8 cellular contexts compared by ENCODE assay signal in genomic region chr3:56988874-56989433, GRCh38.
DNase-seq lines count a peak whose midpoint lies in the region; ATAC-seq lines count a peak whose summit lies in the region.

No MANE protein-coding gene starts in this region.

- ATAC-seq in HG02610 (IDR thresholded peaks at IDR 0.05; ENCODE audit: unreplicated experiment) (peak; percentile 56), GM19035 (IDR thresholded peaks at IDR 0.05; ENCODE audit: unreplicated experiment) (no peak)

- peaks cover 14% of the 10 kb centered on the region for H3K27me3 Mint-ChIP-seq in activated CD4-positive, alpha-beta memory T cell treated with anti-CD3 and anti-CD28 coated beads for 36 hours

- no peaks in the 10 kb centered on the region for H3K36me3 Mint-ChIP-seq in activated CD4-positive, alpha-beta memory T cell treated with anti-CD3 and anti-CD28 coated beads for 36 hours

- no peak overlapping the region for H3K4me3 Mint-ChIP-seq in activated CD4-positive, alpha-beta memory T cell treated with anti-CD3 and anti-CD28 coated beads for 36 hours

- H3K4me1 Mint-ChIP-seq in activated CD4-positive, alpha-beta memory T cell treated with anti-CD3 and anti-CD28 coated beads for 36 hours (ENCODE audit: low read depth): peaks cover 19% of the 10 kb centered on the region

- CTCF ChIA-PET in activated CD4-positive, alpha-beta memory T cell treated with anti-CD3 and anti-CD28 coated beads for 36 hours (lab: Charles Lee): interaction anchor here (0.6 to 8.9 kb wide), 59 partner anchors 8 to 494 kb away, joined by 3 to 244 read pairs (median 5); partner anchors contain the start of gene ARHGEF3

- H3K9me3 Mint-ChIP-seq in activated CD4-positive, alpha-beta memory T cell treated with anti-CD3 and anti-CD28 coated beads for 36 hours: no peaks in the 10 kb centered on the region

- intact Hi-C loops in activated CD4-positive, alpha-beta memory T cell treated with anti-CD3 and anti-CD28 coated beads for 36 hours (cut with micrococcal nuclease): loop anchor here (1.0 to 5.0 kb wide), 6 partner anchors 72 to 647 kb away; partner anchors contain the start of gene CCDC66

- no peak overlapping the region for H3K27ac Mint-ChIP-seq in activated CD4-positive, alpha-beta memory T cell treated with anti-CD3 and anti-CD28 coated beads for 36 hours

- DNase-seq in C1 segment of cervical spinal cord (lab: John Stamatoyannopoulos, UW): peak in 12 of 14 donors; percentile 15 to 76 (median 60)
- peak; percentile 22 for DNase-seq in NCI-H774 (lab: John Stamatoyannopoulos, UW)
- peak; percentile 78 for DNase-seq in activated CD4-positive, alpha-beta memory T cell treated with anti-CD3 and anti-CD28 coated beads for 36 hours
- peak; percentile 69 for DNase-seq in effector CD4-positive, alpha-beta T cell
- DNase-seq in lung microvascular endothelial cell (ENCODE audit: low read depth in 2 of 2): peak; percentile 82 to 86
- DNase-seq in stimulated activated CD8-positive, alpha-beta memory T cell treated with anti-CD3 and anti-CD28 coated beads, Interleukin-12 subunit alpha, Interleukin-12 subunit beta, amount 100 ng/mL, for 4 hours (ENCODE audit: low read depth): peak; percentile 28

- POLR2A ChIA-PET in activated CD4-positive, alpha-beta memory T cell treated with anti-CD3 and anti-CD28 coated beads for 36 hours (lab: Charles Lee): interaction anchor here (0.6 to 1.7 kb wide), 3 partner anchors 64 to 287 kb away, joined by 3 to 7 read pairs (median 5); no protein-coding TSS in a partner anchor

Comparison
In these comparisons a context has a peak if more than half of its experiments do, and no peak if none do; other contexts are left out.
1. DNase-seq: peak in every context shown above with its lines; median percentile 84 in lung microvascular endothelial cell; 78 in activated CD4-positive, alpha-beta memory T cell treated with anti-CD3 and anti-CD28 coated beads for 36 hours; 69 in effector CD4-positive, alpha-beta T cell; 60 in C1 segment of cervical spinal cord; 28 in stimulated activated CD8-positive, alpha-beta memory T cell treated with anti-CD3 and anti-CD28 coated beads, Interleukin-12 subunit alpha, Interleukin-12 subunit beta, amount 100 ng/mL, for 4 hours; 22 in NCI-H774.